8 cellular contexts compared by ENCODE assay signal in genomic region chr15:55992769-55993110, GRCh38. TPM values are rescaled to one million over a fixed set of nuclear protein-coding genes. Genes with fewer than 3 reads are reported as not detected.
DNase-seq lines count a peak whose midpoint lies in the region; ATAC-seq and TF ChIP-seq lines count a peak whose summit lies in the region.

No MANE protein-coding gene starts in this region.

- H3K27me3 Mint-ChIP-seq in natural killer cell (ENCODE audit: low read depth in 2 of 2), result no peaks in the 10 kb centered on the region

- DNase-seq in AG10803 (ENCODE audit: low read depth), result no peak
- no peak for DNase-seq in LNCaP clone FGC (ENCODE audit: low read depth)
- DNase-seq in natural killer cell, result no peak
- DNase-seq in activated CD8-positive, alpha-beta memory T cell treated with anti-CD3 and anti-CD28 coated beads, Interleukin-2, amount 50 U/mL, for 4 hours, result no peak

- ATAC-seq in natural killer cell, result no peak
- no peak for ATAC-seq in GM18909 (IDR thresholded peaks at IDR 0.05; ENCODE audit: poor library complexity, unreplicated experiment)
- ATAC-seq in GM21528 (IDR thresholded peaks at IDR 0.05; ENCODE audit: low FRiP score, unreplicated experiment), result no peak
- ATAC-seq in GM19463 (IDR thresholded peaks at IDR 0.05; ENCODE audit: unreplicated experiment), result no peak

- intact Hi-C loops in natural killer cell (cut with micrococcal nuclease), result loop anchor here (10.0 kb wide), 1 partner anchor 252 kb away; the partner anchor contains the start of gene RFX7

- peak overlapping the region; percentile 95 for H3K4me3 Mint-ChIP-seq in natural killer cell

- H3K36me3 ChIP-seq in duodenal mucosa (ENCODE audit: control insufficient read depth in 1 of 2, insufficient read depth in 2 of 2, low read length in 2 of 2), result no peaks in the 10 kb centered on the region

- H3K27me3 ChIP-seq in duodenal mucosa (ENCODE audit: control insufficient read depth in 1 of 2, insufficient read depth in 2 of 2, low read length in 2 of 2), result no peaks in the 10 kb centered on the region

- peak overlapping the region; percentile 71 to 73 for H3K9ac ChIP-seq in duodenal mucosa (ENCODE audit: low read depth in 1 of 2, low read length in 2 of 2)

- H3K27ac Mint-ChIP-seq in natural killer cell, result peak overlapping the region in 1 of 2 donors; percentile 80

- no peaks in the 10 kb centered on the region for H3K9me3 ChIP-seq in duodenal mucosa (ENCODE audit: control insufficient read depth in 1 of 2, low read length in 2 of 2)

- H3K4me1 Mint-ChIP-seq in natural killer cell, result peaks cover 10 to 15% of the 10 kb centered on the region in 2 donors

- no peaks in the 10 kb centered on the region for H3K36me3 Mint-ChIP-seq in natural killer cell

- H3K9me3 Mint-ChIP-seq in natural killer cell, result no peaks in the 10 kb centered on the region

- H3K4me3 ChIP-seq in AG10803 (ENCODE audit: low read length) (peak overlapping the region; percentile 76), LNCaP clone FGC (ENCODE audit: low read depth, low read length) (peak overlapping the region; percentile 68), duodenal mucosa (ENCODE audit: low read depth in 1 of 2, low read length in 2 of 2) (peak overlapping the region; percentile 74 to 81)

- H3K27ac ChIP-seq in duodenal mucosa (ENCODE audit: low read depth, low read length), result peak overlapping the region; percentile 59

- TF ChIP-seq CTCF in AG10803 (conservative IDR thresholded peaks at IDR 0.05; ENCODE audit: low read length) (no peak), LNCaP clone FGC (IDR thresholded peaks at IDR 0.05; ENCODE audit: control insufficient read depth, extremely low read depth, insufficient read depth) (no peak), natural killer cell (IDR thresholded peaks at IDR 0.05) (no peak)

- peaks cover 18 to 23% of the 10 kb centered on the region in 2 donors for H3K4me1 ChIP-seq in duodenal mucosa (ENCODE audit: control insufficient read depth in 1 of 2, insufficient read depth in 2 of 2, low read length in 2 of 2)

RNA-seq across cellular contexts. Expression of gene NEDD4, which starts 0.7 kb away (rescaled TPM):
- total RNA-seq in natural killer cell, result 1 to 10 TPM; 6.9 to 9.1 (median 7.8) TPM
